Comparison of ENCODE assay signal across 13 cellular contexts in genomic region chr9:2210201-2210600, GRCh38.
"Had no signal": no experiment of that assay in that cellular context is flagged by ENCODE, and none has a peak within 500 bp of the region (broad histone marks: within the 10 kb centered on the region; RNA-seq: fewer than 3 reads in every experiment).

No MANE protein-coding gene starts in this region.

- H2AFZ ChIP-seq: hepatocyte had no signal

- H3K4me2 ChIP-seq: hepatocyte had no signal

- H3K4me3 ChIP-seq: hepatocyte, right atrium auricular region, tibial nerve had no signal

- H3K27ac Mint-ChIP-seq: activated naive CD4-positive, alpha-beta T cell treated with anti-CD3 and anti-CD28 coated beads, Interleukin-2, amount 50 U/mL, for 72 hours; mesothelial cell of epicardium; T-helper 2 cell treated with Interferon-gamma antibody and Interleukin-4, amounts not matched to agents 5 μg/mL and 100 μg/mL, for 36 hours had no signal

- H3K79me2 ChIP-seq: hepatocyte had no signal

- H3K36me3 ChIP-seq: right atrium auricular region, tibial nerve had no signal

- H3K4me3 Mint-ChIP-seq: activated T-cell treated with anti-CD3 and anti-CD28 coated beads, Interleukin-2, amount 50 U/mL, for 4 hours; mesothelial cell of epicardium; T-helper 2 cell treated with Interferon-gamma antibody and Interleukin-4, amounts not matched to agents 5 μg/mL and 100 μg/mL, for 36 hours had no signal

- H3K36me3 Mint-ChIP-seq: activated naive CD4-positive, alpha-beta T cell treated with anti-CD3 and anti-CD28 coated beads, Interleukin-2, amount 50 U/mL, for 72 hours; mesothelial cell of epicardium had no signal

- H3K4me1 ChIP-seq: right atrium auricular region, tibial nerve had no signal

- ATAC-seq: activated naive CD4-positive, alpha-beta T cell treated with anti-CD3 and anti-CD28 coated beads, Interleukin-2, amount 50 U/mL, for 72 hours; activated T-cell treated with anti-CD3 and anti-CD28 coated beads, Interleukin-2, amount 50 U/mL, for 4 hours had no signal

- DNase-seq: activated CD4-positive, alpha-beta T cell treated with anti-CD3 and anti-CD28 coated beads, Interleukin-2, amount 50 U/mL, for 4 hours; activated CD4-positive, CD25-positive, alpha-beta regulatory T cell treated with anti-CD3 and anti-CD28 coated beads, Interleukin-2, amount 50 U/mL, for 72 hours; activated effector memory CD4-positive, alpha-beta T cell treated with anti-CD3 and anti-CD28 coated beads, Interleukin-2, amount 50 U/mL, for 16 hours; activated T-cell treated with anti-CD3 and anti-CD28 coated beads, Interleukin-2, amount 50 U/mL, for 4 hours; posterior cingulate gyrus; small intestine; SW 1271 had no signal

- H3K27ac ChIP-seq: hepatocyte, right atrium auricular region, tibial nerve had no signal

- H3K9me3 Mint-ChIP-seq: activated naive CD4-positive, alpha-beta T cell treated with anti-CD3 and anti-CD28 coated beads, Interleukin-2, amount 50 U/mL, for 72 hours; activated T-cell treated with anti-CD3 and anti-CD28 coated beads, Interleukin-2, amount 50 U/mL, for 4 hours; mesothelial cell of epicardium; T-helper 2 cell treated with Interferon-gamma antibody and Interleukin-4, amounts not matched to agents 5 μg/mL and 100 μg/mL, for 36 hours had no signal

- H3K27me3 ChIP-seq: hepatocyte, right atrium auricular region, tibial nerve had no signal
